Comparison of ENCODE assay signal across 7 cellular contexts in genomic region chr22:45240137-45240809, GRCh38. TPM values are rescaled to one million over a fixed set of nuclear protein-coding genes. Genes with fewer than 3 reads are reported as not detected.
DNase-seq lines count a peak whose midpoint lies in the region; ATAC-seq and TF ChIP-seq lines count a peak whose summit lies in the region.

No MANE protein-coding gene starts in this region.

- peak overlapping the region; percentile 71 for H3K9ac ChIP-seq in OCI-LY1 (ENCODE audit: low read length)
- peak overlapping the region; percentile 21; the same call in 1 of the 2 replicates for H3K9ac ChIP-seq in iPS-20b (ENCODE audit: low read depth, low read length)

- no peaks in the 10 kb centered on the region for H3F3A ChIP-seq in OCI-LY1 (ENCODE audit: insufficient read depth, low read length)

- TF ChIP-seq CTCF in OCI-LY1 (IDR thresholded peaks at IDR 0.05; ENCODE audit: low read length): no peak
- no peak for TF ChIP-seq CTCF in ascending aorta (IDR thresholded peaks at IDR 0.05)

- H3K9me3 ChIP-seq in OCI-LY1 (ENCODE audit: low read length) (no peaks in the 10 kb centered on the region), ascending aorta (no peaks in the 10 kb centered on the region), iPS-20b (ENCODE audit: insufficient read depth, low read depth, low read length) (no peaks in the 10 kb centered on the region)

- no peaks in the 10 kb centered on the region for H4K20me1 ChIP-seq in OCI-LY1 (ENCODE audit: insufficient read depth, low read length)

- DNase-seq in ascending aorta (ENCODE audit: low spot score in 2 of 2) (no peak), NCI-H1092 treated with DMSO at 0.1 percent for 48 hours (lab: John Stamatoyannopoulos, UW) (no peak)
- peak in 3 of 4 experiments; percentile 8 to 27 (median 18) for DNase-seq in stimulated activated CD4-positive, alpha-beta T cell treated with anti-CD3 and anti-CD28 coated beads, Interleukin-1b, Interleukin-23, amount 100 ng/mL, for 24 hours (ENCODE audit: low read depth in 4 of 4, low spot score in 1 of 4)

- H3K9me2 ChIP-seq in OCI-LY1 (ENCODE audit: low read depth, low read length): no peaks in the 10 kb centered on the region

- ATAC-seq in GM21737 (IDR thresholded peaks at IDR 0.05; ENCODE audit: unreplicated experiment) (peak; percentile 6), HG03457 (IDR thresholded peaks at IDR 0.05; ENCODE audit: unreplicated experiment) (no peak)

- no peaks in the 10 kb centered on the region for H3K79me2 ChIP-seq in OCI-LY1 (ENCODE audit: insufficient read depth, low read length)

- H3K4me1 ChIP-seq in OCI-LY1 (ENCODE audit: insufficient read depth, low read length, severe bottlenecking) (peaks cover 32% of the 10 kb centered on the region), ascending aorta (peaks cover 8 to 15% of the 10 kb centered on the region in 2 donors), iPS-20b (ENCODE audit: insufficient read depth, low read length) (peaks cover 12% of the 10 kb centered on the region; the same call in 1 of the 2 replicates)

- peak overlapping the region; percentile 98 for H3K4me2 ChIP-seq in OCI-LY1 (ENCODE audit: low read length)

- intact Hi-C loops in ascending aorta (cut with DNase I): loop anchor here (2.0 kb wide), 1 partner anchor 77 kb away; the partner anchor contains the start of gene NUP50

- no peaks in the 10 kb centered on the region for H3K27me3 ChIP-seq in OCI-LY1 (ENCODE audit: insufficient read depth, low read length)
- H3K27me3 ChIP-seq in ascending aorta: no peaks in the 10 kb centered on the region
- H3K27me3 ChIP-seq in iPS-20b (ENCODE audit: insufficient read depth, low read length): peaks cover 19% of the 10 kb centered on the region

- peak overlapping the region; percentile 90 for H3K4me3 ChIP-seq in OCI-LY1 (ENCODE audit: low read depth, low read length, poor library complexity, severe bottlenecking)
- H3K4me3 ChIP-seq in ascending aorta: peak overlapping the region; percentile 69 to 95
- H3K4me3 ChIP-seq in iPS-20b (ENCODE audit: low read length): peak overlapping the region; percentile 72

- H2AFZ ChIP-seq in OCI-LY1 (ENCODE audit: low read length): no peak overlapping the region

- peaks cover 9% of the 10 kb centered on the region; the same call in 1 of the 2 replicates for H3K36me3 ChIP-seq in OCI-LY1 (ENCODE audit: insufficient read depth, low read length)
- peaks cover 0 to 7% of the 10 kb centered on the region in 2 donors for H3K36me3 ChIP-seq in ascending aorta
- no peaks in the 10 kb centered on the region for H3K36me3 ChIP-seq in iPS-20b (ENCODE audit: insufficient read depth, low read depth, low read length)

- H3K27ac ChIP-seq in OCI-LY1 (ENCODE audit: low read depth, low read length, poor library complexity, severe bottlenecking) (no peak overlapping the region), ascending aorta (peak overlapping the region in 1 of 2 donors; percentile 18), iPS-20b (ENCODE audit: low read length) (no peak overlapping the region)

RNA-seq across cellular contexts. Expression of gene KIAA0930, which starts 0.4 kb away (rescaled TPM):
- total RNA-seq in ascending aorta: 60.0 TPM

RNA-seq across cellular contexts. Expression of gene UPK3A, which starts 44.5 kb away (rescaled TPM):
- not detected for total RNA-seq in ascending aorta

Comparison
In these comparisons a context has a peak if more than half of its experiments do, and no peak if none do; other contexts are left out.
1. DNase-seq: peak in stimulated activated CD4-positive, alpha-beta T cell treated with anti-CD3 and anti-CD28 coated beads, Interleukin-1b, Interleukin-23, amount 100 ng/mL, for 24 hours (3 of 4); none in ascending aorta (0 of 2) and NCI-H1092 treated with DMSO at 0.1 percent for 48 hours (single experiment).
2. Peak in every context shown above with its lines, with median percentiles within 50 percentile points of each other: H3K4me3 ChIP-seq.